9 cellular contexts compared by ENCODE assay signal in the genomic region with DNA sequence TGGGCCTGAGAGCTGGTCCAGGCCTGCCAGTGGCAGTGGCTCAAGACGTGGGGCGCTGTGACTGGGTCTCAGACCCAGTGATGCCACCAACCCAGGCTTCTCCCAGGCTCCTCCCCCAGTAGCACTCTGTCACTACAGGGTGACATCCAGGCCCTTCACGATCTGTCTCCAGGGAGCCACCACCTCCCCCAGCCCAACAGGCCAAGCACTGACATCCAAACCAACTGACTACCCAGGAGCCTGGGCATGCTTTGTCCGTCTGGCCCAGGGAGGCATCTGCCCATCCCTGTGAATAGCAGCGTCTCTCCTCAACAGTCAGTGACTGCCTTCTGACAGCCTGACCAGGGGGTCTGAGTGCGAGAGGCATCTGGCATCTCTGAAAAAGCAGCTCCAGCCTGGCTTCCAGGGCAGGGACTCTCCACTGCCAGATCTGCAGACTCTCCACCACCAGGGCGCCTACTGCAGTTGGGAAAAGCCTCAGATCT. TPM values are rescaled to one million over a fixed set of nuclear protein-coding genes. Genes with fewer than 3 reads are reported as not detected.
A peak's percentile ranks its signal among the peaks of the same experiment; 100 is the strongest.
DNase-seq lines count a peak whose midpoint lies in the region; ATAC-seq and TF ChIP-seq lines count a peak whose summit lies in the region.
"Had no signal": no experiment of that assay in that cellular context is flagged by ENCODE, and none has a peak within 500 bp of the region (broad histone marks: within the 10 kb centered on the region; RNA-seq: fewer than 3 reads in every experiment).

No MANE protein-coding gene starts in this region.

- no peak for ATAC-seq in activated T-helper 17 cell treated with anti-CD3 and anti-CD28 coated beads, Interleukin-2, amount 50 U/mL, for 72 hours (replicated peaks)

- H4K20me1 ChIP-seq in hepatocyte (ENCODE audit: insufficient read depth, poor library complexity, severe bottlenecking) (no peaks in the 10 kb centered on the region), smooth muscle cell (ENCODE audit: low read depth) (no peaks in the 10 kb centered on the region)

- H2AFZ ChIP-seq in hepatocyte (no peak overlapping the region), smooth muscle cell (ENCODE audit: low read depth) (no peak overlapping the region)

- DNase-seq in DMS53 (lab: John Stamatoyannopoulos, UW) = peak; percentile 59
- no peak for DNase-seq in DMS53 treated with DMSO at 0.1 percent for 48 hours (lab: John Stamatoyannopoulos, UW; ENCODE audit: unreplicated experiment)
- DNase-seq in hepatocyte (ENCODE audit: low spot score) = no peak
- no peak for DNase-seq in smooth muscle cell (lab: John Stamatoyannopoulos, UW; ENCODE audit: unreplicated experiment)
- DNase-seq in ureter (ENCODE audit: low spot score) = no peak
- no peak for DNase-seq in COLO829 (ENCODE audit: low spot score)
- no peak for DNase-seq in stimulated activated CD4-positive, alpha-beta T cell treated with anti-CD3 and anti-CD28 coated beads, Interleukin-2, amount 100 ng/mL, for 48 hours

- TF ChIP-seq CTCF in hepatocyte (IDR thresholded peaks at IDR 0.05; ENCODE audit: poor library complexity) = no peak
- TF ChIP-seq CTCF in smooth muscle cell (IDR thresholded peaks at IDR 0.05; ENCODE audit: borderline replicate concordance, insufficient read depth, poor library complexity, severe bottlenecking) = no peak

- H3K36me3 Mint-ChIP-seq in activated T-helper 17 cell treated with anti-CD3 and anti-CD28 coated beads, Interleukin-2, amount 50 U/mL, for 72 hours (ENCODE audit: low read depth) = no peaks in the 10 kb centered on the region

- H3K27ac ChIP-seq in hepatocyte (peak overlapping the region; percentile 100), smooth muscle cell (ENCODE audit: low read depth) (peak overlapping the region; percentile 98)

- H3K9me3 ChIP-seq in hepatocyte (ENCODE audit: low read depth) (no peaks in the 10 kb centered on the region), smooth muscle cell (replicated peaks; ENCODE audit: low read depth) (no peaks in the 10 kb centered on the region)

- H3K27me3 Mint-ChIP-seq in activated T-helper 17 cell treated with anti-CD3 and anti-CD28 coated beads, Interleukin-2, amount 50 U/mL, for 72 hours = no peaks in the 10 kb centered on the region

- peaks cover 4% of the 10 kb centered on the region for H3F3A ChIP-seq in smooth muscle cell (ENCODE audit: low read depth)

- H3K27me3 ChIP-seq in hepatocyte = no peaks in the 10 kb centered on the region
- H3K27me3 ChIP-seq in smooth muscle cell (ENCODE audit: low read depth) = no peaks in the 10 kb centered on the region

- H3K9ac ChIP-seq in smooth muscle cell (ENCODE audit: low read depth) = peak overlapping the region; percentile 97

- peak overlapping the region; percentile 86 for H3K4me2 ChIP-seq in hepatocyte
- H3K4me2 ChIP-seq in smooth muscle cell = peak overlapping the region; percentile 89

- H3K79me2 ChIP-seq in hepatocyte (peaks cover 8% of the 10 kb centered on the region), smooth muscle cell (ENCODE audit: low read depth) (no peaks in the 10 kb centered on the region)

- H3K36me3 ChIP-seq in hepatocyte (replicated peaks; ENCODE audit: insufficient read depth, low read depth) (no peaks in the 10 kb centered on the region), smooth muscle cell (ENCODE audit: low read depth) (no peaks in the 10 kb centered on the region)

- 91% methylated on average over 7 of the region's 7 CpGs for WGBS in hepatocyte (ENCODE audit: low lambda C conversion rate, missing lambda C conversion rate)
- WGBS in smooth muscle cell (ENCODE audit: low lambda C conversion rate) = 79% methylated on average over 7 of the region's 7 CpGs

- H3K4me1 Mint-ChIP-seq in activated T-helper 17 cell treated with anti-CD3 and anti-CD28 coated beads, Interleukin-2, amount 50 U/mL, for 72 hours = peaks cover 4% of the 10 kb centered on the region

- H3K9me3 Mint-ChIP-seq in activated T-helper 17 cell treated with anti-CD3 and anti-CD28 coated beads, Interleukin-2, amount 50 U/mL, for 72 hours = no peaks in the 10 kb centered on the region

- H3K4me3 ChIP-seq in hepatocyte (no peak overlapping the region), smooth muscle cell (no peak overlapping the region)

- H3K27ac Mint-ChIP-seq in activated T-helper 17 cell treated with anti-CD3 and anti-CD28 coated beads, Interleukin-2, amount 50 U/mL, for 72 hours = peak overlapping the region; percentile 90

- H3K4me1 ChIP-seq in hepatocyte (ENCODE audit: insufficient read depth) (peaks cover 21% of the 10 kb centered on the region), smooth muscle cell (ENCODE audit: low read depth) (peaks cover 33% of the 10 kb centered on the region)

- no peaks in the 10 kb centered on the region for H3K9me2 ChIP-seq in hepatocyte (replicated peaks; ENCODE audit: insufficient read depth)

- H3K4me3 Mint-ChIP-seq in activated T-helper 17 cell treated with anti-CD3 and anti-CD28 coated beads, Interleukin-2, amount 50 U/mL, for 72 hours = peak overlapping the region; percentile 59

RNA-seq across cellular contexts. Expression of gene TEX44, which starts 13.0 kb away (rescaled TPM):
- not detected for total RNA-seq in activated T-helper 17 cell treated with anti-CD3 and anti-CD28 coated beads, Interleukin-2, amount 50 U/mL, for 72 hours
- total RNA-seq in hepatocyte (not detected in 2 replicates), smooth muscle cell (not detected in 2 replicates), ureter (not detected)
- polyA plus RNA-seq in hepatocyte (not detected in 2 replicates), smooth muscle cell (not detected in 2 replicates)
- polyA plus RNA-seq: AG04450 had no signal
